In genomic region chr2:28360742-28361293, GRCh38 we compare ENCODE assay signal across 8 cellular contexts. TPM values are rescaled to one million over a fixed set of nuclear protein-coding genes. Genes with fewer than 3 reads are reported as not detected.
DNase-seq lines count a peak whose midpoint lies in the region; ATAC-seq and TF ChIP-seq lines count a peak whose summit lies in the region.

No MANE protein-coding gene starts in this region.

- H3K27ac Mint-ChIP-seq in T-helper 1 cell treated with Interleukin-12 subunit alpha and Interleukin-12 subunit beta and Interleukin-4 antibody, amounts not matched to agents 30 μg/mL and 1 μg/mL, for 36 hours, result peak overlapping the region; percentile 49
- H3K27ac Mint-ChIP-seq in endothelial cell (ENCODE audit: unreplicated experiment), result no peak overlapping the region

- TF ChIP-seq POLR2A in sigmoid colon (IDR thresholded peaks at IDR 0.05), result no peak

- H3K9me3 Mint-ChIP-seq in T-helper 1 cell treated with Interleukin-12 subunit alpha and Interleukin-12 subunit beta and Interleukin-4 antibody, amounts not matched to agents 30 μg/mL and 1 μg/mL, for 36 hours, result no peaks in the 10 kb centered on the region
- H3K9me3 Mint-ChIP-seq in endothelial cell (ENCODE audit: unreplicated experiment), result no peaks in the 10 kb centered on the region

- H3K4me3 ChIP-seq in sigmoid colon, result no peak overlapping the region

- POLR2A ChIA-PET in RWPE1 (lab: Yijun Ruan, JAX; ENCODE audit: low non-redundant PET), result no interaction called here

- DNase-seq in T-helper 1 cell, result no peak
- DNase-seq in RWPE1 (ENCODE audit: low spot score), result no peak
- DNase-seq in fibroblast of peridontal ligament (ENCODE audit: extremely low read depth), result peak; percentile 63
- DNase-seq in sigmoid colon, result peak; percentile 68
- DNase-seq in ecto neural progenitor cell (ENCODE audit: low spot score), result no peak
- DNase-seq in endothelial cell (ENCODE audit: low spot score), result no peak

- H3K9me3 ChIP-seq in sigmoid colon, result no peaks in the 10 kb centered on the region

- TF ChIP-seq CTCF in RWPE1 (conservative IDR thresholded peaks at IDR 0.05; ENCODE audit: low read depth) (no peak), sigmoid colon (IDR thresholded peaks at IDR 0.05) (no peak), endothelial cell (IDR thresholded peaks at IDR 0.05; ENCODE audit: unreplicated experiment) (no peak)

- 83 to 90% methylated on average over 12 of the region's 12 CpGs for WGBS in sigmoid colon, 2 donors

- no peak for TF ChIP-seq EP300 in sigmoid colon (IDR thresholded peaks at IDR 0.05)

- no peak for ATAC-seq in HG02852 (IDR thresholded peaks at IDR 0.05; ENCODE audit: unreplicated experiment)

- H3K4me1 ChIP-seq in sigmoid colon, result peaks cover 0 to 16% (median 12%) of the 10 kb centered on the region in 4 donors

- H3K27ac ChIP-seq in RWPE1, result peak overlapping the region; percentile 47
- H3K27ac ChIP-seq in sigmoid colon, result no peak overlapping the region

- peaks cover 18% of the 10 kb centered on the region for H3K27me3 Mint-ChIP-seq in T-helper 1 cell treated with Interleukin-12 subunit alpha and Interleukin-12 subunit beta and Interleukin-4 antibody, amounts not matched to agents 30 μg/mL and 1 μg/mL, for 36 hours (ENCODE audit: low read depth)
- H3K27me3 Mint-ChIP-seq in endothelial cell (ENCODE audit: unreplicated experiment), result peaks cover 7% of the 10 kb centered on the region

- H3K4me1 Mint-ChIP-seq in T-helper 1 cell treated with Interleukin-12 subunit alpha and Interleukin-12 subunit beta and Interleukin-4 antibody, amounts not matched to agents 30 μg/mL and 1 μg/mL, for 36 hours (ENCODE audit: low read depth), result peaks cover 48% of the 10 kb centered on the region
- peaks cover 10% of the 10 kb centered on the region for H3K4me1 Mint-ChIP-seq in endothelial cell (ENCODE audit: unreplicated experiment)

- H3K4me3 Mint-ChIP-seq in T-helper 1 cell treated with Interleukin-12 subunit alpha and Interleukin-12 subunit beta and Interleukin-4 antibody, amounts not matched to agents 30 μg/mL and 1 μg/mL, for 36 hours, result no peak overlapping the region
- H3K4me3 Mint-ChIP-seq in endothelial cell (ENCODE audit: unreplicated experiment), result no peak overlapping the region

- no peaks in the 10 kb centered on the region for H3K36me3 ChIP-seq in sigmoid colon

- no peaks in the 10 kb centered on the region for H3K36me3 Mint-ChIP-seq in T-helper 1 cell treated with Interleukin-12 subunit alpha and Interleukin-12 subunit beta and Interleukin-4 antibody, amounts not matched to agents 30 μg/mL and 1 μg/mL, for 36 hours (ENCODE audit: low read depth)
- H3K36me3 Mint-ChIP-seq in endothelial cell (ENCODE audit: low read depth, unreplicated experiment), result no peaks in the 10 kb centered on the region

- intact Hi-C loops in sigmoid colon (cut with DNase I), result no loop called here

- no peaks in the 10 kb centered on the region for H3K27me3 ChIP-seq in sigmoid colon

- CTCF ChIA-PET in RWPE1 (lab: Yijun Ruan, JAX), result interaction anchor here (0.6 to 0.7 kb wide), 2 partner anchors 12 to 42 kb away, joined by 3 read pairs; no protein-coding TSS in a partner anchor

RNA-seq across cellular contexts. Expression of gene FOSL2, which starts 31.8 kb away (rescaled TPM):
- total RNA-seq in sigmoid colon (100 to 1,000 TPM in 1 of 4 donors, 10 to 100 TPM in 3; 38.9 to 208 (median 67.3) TPM), endothelial cell (ENCODE audit: unreplicated experiment) (24.4 TPM)
- 10 to 100 TPM; 30.0 to 66.2 (median 55.0) TPM for polyA plus RNA-seq in sigmoid colon

Comparison
In these comparisons a context has a peak if more than half of its experiments do, and no peak if none do; other contexts are left out.
1. DNase-seq: peak in fibroblast of peridontal ligament (single experiment) and sigmoid colon (single experiment); none in T-helper 1 cell (0 of 5), RWPE1 (single experiment), ecto neural progenitor cell (single experiment) and endothelial cell (single experiment).